Comparison of ENCODE assay signal across 13 cellular contexts in genomic region chr14:90400904-90401561, GRCh38. TPM values are rescaled to one million over a fixed set of nuclear protein-coding genes. Genes with fewer than 3 reads are reported as not detected.
DNase-seq lines count a peak whose midpoint lies in the region; ATAC-seq and TF ChIP-seq lines count a peak whose summit lies in the region.
"Had no signal": no experiment of that assay in that cellular context is flagged by ENCODE, and none has a peak within 500 bp of the region (broad histone marks: within the 10 kb centered on the region; RNA-seq: fewer than 3 reads in every experiment).

No MANE protein-coding gene starts in this region.

- POLR2A ChIA-PET in activated CD4-positive, alpha-beta T cell treated with anti-CD3 and anti-CD28 coated beads for 36 hours (lab: Charles Lee) = interaction anchor here (0.6 to 0.7 kb wide), 4 partner anchors 9 to 357 kb away, joined by 3 to 4 read pairs (median 3); no protein-coding TSS in a partner anchor

- peaks cover 66% of the 10 kb centered on the region for H3K36me3 Mint-ChIP-seq in activated CD4-positive, alpha-beta T cell treated with anti-CD3 and anti-CD28 coated beads for 36 hours (ENCODE audit: low read depth)

- no peak for TF ChIP-seq POLR2A in sigmoid colon (IDR thresholded peaks at IDR 0.05)

- DNase-seq in activated CD4-positive, alpha-beta T cell treated with anti-CD3 and anti-CD28 coated beads for 36 hours = no peak
- no peak for DNase-seq in activated CD4-positive, alpha-beta T cell treated with anti-CD3 and anti-CD28 coated beads, Interleukin-2, amount 50 U/mL, for 48 hours
- DNase-seq in NCI-H69 (lab: John Stamatoyannopoulos, UW) (peak; percentile 31), epidermal melanocyte (ENCODE audit: insufficient read length, low spot score) (peak; percentile 31), sigmoid colon (no peak), HT-29 (ENCODE audit: low spot score) (no peak), left lung (no peak)
- no peak for DNase-seq in activated effector memory CD4-positive, alpha-beta T cell treated with Interleukin-2 at 50 U/mL for 16 hours
- DNase-seq: activated CD4-positive, CD25-positive, alpha-beta regulatory T cell treated with anti-CD3 and anti-CD28 coated beads, Interleukin-2, amount 50 U/mL, for 72 hours; NCI-H2081 treated with DMSO at 0.1 percent for 48 hours; upper lobe of left lung had no signal

- H3K9me3 ChIP-seq in sigmoid colon (no peaks in the 10 kb centered on the region), left lung (no peaks in the 10 kb centered on the region)
- H3K9me3 ChIP-seq: A549, upper lobe of left lung had no signal

- peak overlapping the region; percentile 97 for H3K4me3 Mint-ChIP-seq in activated CD4-positive, alpha-beta T cell treated with anti-CD3 and anti-CD28 coated beads for 36 hours

- no peaks in the 10 kb centered on the region for H3K9me3 Mint-ChIP-seq in activated CD4-positive, alpha-beta T cell treated with anti-CD3 and anti-CD28 coated beads for 36 hours (ENCODE audit: low read depth)

- H3K4me1 ChIP-seq in sigmoid colon = peaks cover 0 to 78% (median 69%) of the 10 kb centered on the region in 4 donors
- H3K4me1 ChIP-seq in left lung = peaks cover 25 to 55% of the 10 kb centered on the region in 2 donors

- no peak for TF ChIP-seq CTCF in sigmoid colon (IDR thresholded peaks at IDR 0.05)
- no peak for TF ChIP-seq CTCF in left lung (IDR thresholded peaks at IDR 0.05)

- WGBS in sigmoid colon, 2 donors = 74 to 85% methylated on average over 7 of the region's 7 CpGs

- intact Hi-C loops in activated CD4-positive, alpha-beta T cell treated with anti-CD3 and anti-CD28 coated beads for 36 hours (cut with DNase I, micrococcal nuclease) = loop anchor here (5.0 kb wide), 2 partner anchors 116 to 276 kb away; no protein-coding TSS in a partner anchor
- intact Hi-C loops in sigmoid colon (cut with DNase I) (loop anchor here (5.0 kb wide), 4 partner anchors 226 to 416 kb away; partner anchors contain the start of gene TTC7B), left lung (cut with DNase I) (loop anchor here in 1 of 2 donors (10.0 kb wide), 1 partner anchor 114 kb away; no protein-coding TSS in a partner anchor)

- TF ChIP-seq EP300 in sigmoid colon (IDR thresholded peaks at IDR 0.05) = no peak

- peaks cover 31 to 58% (median 50%) of the 10 kb centered on the region in 4 donors for H3K36me3 ChIP-seq in sigmoid colon
- peaks cover 0 to 62% of the 10 kb centered on the region in 2 donors for H3K36me3 ChIP-seq in left lung

- no peaks in the 10 kb centered on the region for H3K27me3 ChIP-seq in sigmoid colon
- H3K27me3 ChIP-seq in left lung = no peaks in the 10 kb centered on the region
- H3K27me3 ChIP-seq: upper lobe of left lung had no signal

- H3K27me3 Mint-ChIP-seq in activated CD4-positive, alpha-beta T cell treated with anti-CD3 and anti-CD28 coated beads for 36 hours = no peaks in the 10 kb centered on the region

- peak overlapping the region; percentile 94 to 97 (median 95) for H3K27ac ChIP-seq in sigmoid colon
- H3K27ac ChIP-seq in left lung = peak overlapping the region in 1 of 2 donors; percentile 96
- H3K27ac ChIP-seq: A549, parathyroid adenoma had no signal

- CTCF ChIA-PET in activated CD4-positive, alpha-beta T cell treated with anti-CD3 and anti-CD28 coated beads for 36 hours (lab: Charles Lee) = interaction anchor here (0.8 to 2.7 kb wide), 7 partner anchors 7 to 359 kb away, joined by 3 to 17 read pairs (median 8); no protein-coding TSS in a partner anchor

- ATAC-seq in activated CD4-positive, alpha-beta T cell treated with anti-CD3 and anti-CD28 coated beads for 36 hours = no peak
- no peak for ATAC-seq in left lung
- ATAC-seq: A549 had no signal

- H3K4me3 ChIP-seq in sigmoid colon (peak overlapping the region in 1 of 4 donors; percentile 97), left lung (no peak overlapping the region)
- H3K4me3 ChIP-seq: A549 had no signal

- H3K4me1 Mint-ChIP-seq in activated CD4-positive, alpha-beta T cell treated with anti-CD3 and anti-CD28 coated beads for 36 hours = peaks cover 63% of the 10 kb centered on the region

- peak overlapping the region; percentile 95 for H3K27ac Mint-ChIP-seq in activated CD4-positive, alpha-beta T cell treated with anti-CD3 and anti-CD28 coated beads for 36 hours

RNA-seq across cellular contexts. Expression of gene CALM1, which starts 4.2 kb away (rescaled TPM):
- total RNA-seq in activated CD4-positive, alpha-beta T cell treated with anti-CD3 and anti-CD28 coated beads for 36 hours = 100 to 1,000 TPM; 510 to 518 TPM
- total RNA-seq in sigmoid colon = 100 to 1,000 TPM; 647 to 889 (median 818) TPM
- polyA plus RNA-seq in sigmoid colon = 100 to 1,000 TPM; 404 to 722 (median 541) TPM
- total RNA-seq in HT-29 (2014; rRNA removed; shearing (Covaris generic)) = 735 and 752 TPM in 2 replicates
- 100 to 1,000 TPM; 553 to 556 TPM for total RNA-seq in left lung

Comparison
In these comparisons a context has a peak if more than half of its experiments do, and no peak if none do; other contexts are left out.
1. DNase-seq: peak in NCI-H69 (single experiment) and epidermal melanocyte (single experiment); none in activated CD4-positive, alpha-beta T cell treated with anti-CD3 and anti-CD28 coated beads for 36 hours (single experiment), activated CD4-positive, alpha-beta T cell treated with anti-CD3 and anti-CD28 coated beads, Interleukin-2, amount 50 U/mL, for 48 hours (0 of 2), sigmoid colon (single experiment), activated effector memory CD4-positive, alpha-beta T cell treated with Interleukin-2 at 50 U/mL for 16 hours (single experiment), HT-29 (single experiment) and left lung (0 of 2).